ENCODE assay signal across 8 cellular contexts in the genomic region with DNA sequence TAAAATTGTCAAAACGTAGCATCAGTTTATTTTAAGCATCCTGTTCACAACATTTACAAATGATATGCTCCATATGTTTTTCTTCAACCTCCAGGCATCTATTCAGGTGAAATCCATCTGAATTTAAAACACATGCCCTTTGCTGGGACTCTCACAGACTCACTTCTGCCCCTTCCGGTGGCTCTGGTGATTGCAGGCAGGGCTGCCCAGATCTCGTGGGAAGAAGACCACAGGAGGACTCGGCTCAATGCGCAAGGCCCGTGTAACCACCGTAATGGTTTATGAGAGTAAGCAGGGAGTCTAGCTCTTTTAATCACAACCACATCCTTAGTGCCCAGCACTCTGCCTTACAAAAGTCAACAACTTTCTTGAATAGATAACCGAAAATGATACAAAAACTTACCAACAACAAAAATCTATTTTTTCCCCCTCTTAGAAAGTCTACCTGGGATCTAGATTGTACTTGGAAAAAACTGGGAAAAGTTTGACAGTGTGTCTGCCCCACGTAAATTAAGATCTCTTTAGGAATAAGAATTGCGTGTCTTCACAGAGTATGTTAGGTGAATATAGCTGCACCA.
DNase-seq lines count a peak whose midpoint lies in the region; ATAC-seq and TF ChIP-seq lines count a peak whose summit lies in the region.

No MANE protein-coding gene starts in this region.

- 65% methylated on average over 10 of the region's 10 CpGs for WGBS in hepatocyte (ENCODE audit: low lambda C conversion rate, missing lambda C conversion rate)

- H3K4me2 ChIP-seq in PC-9 (no peak overlapping the region), hepatocyte (no peak overlapping the region)

- DNase-seq in NCI-H510A treated with DMSO at 0.1 percent for 48 hours (lab: John Stamatoyannopoulos, UW) (peak; percentile 46), NCI-H510A (lab: John Stamatoyannopoulos, UW) (no peak), PC-9 (peak in 1 of 2 experiments; percentile 28), hepatocyte (ENCODE audit: low spot score) (peak; percentile 34)
- DNase-seq in activated naive CD4-positive, alpha-beta T cell treated with anti-CD3 and anti-CD28 coated beads, Interleukin-2, amount 50 U/mL, for 16 hours = peak; percentile 43
- DNase-seq in stimulated activated CD4-positive, alpha-beta T cell treated with anti-CD3 and anti-CD28 coated beads, Interleukin-1b, Interleukin-23, amount 100 ng/mL, for 48 hours = peak; percentile 39

- H2AFZ ChIP-seq in PC-9 (0 out of 2 replicates have a peak overlapping the region, but pooled peaks have one; percentile 1), hepatocyte (no peak overlapping the region)

- no peaks in the 10 kb centered on the region for H3K9me2 ChIP-seq in PC-9 (ENCODE audit: insufficient read depth)
- H3K9me2 ChIP-seq in hepatocyte (replicated peaks; ENCODE audit: insufficient read depth) = no peaks in the 10 kb centered on the region

- peak; percentile 80 for TF ChIP-seq CTCF in PC-9 (conservative IDR thresholded peaks at IDR 0.05)
- TF ChIP-seq CTCF in hepatocyte (IDR thresholded peaks at IDR 0.05; ENCODE audit: poor library complexity) = peak; percentile 49

- intact Hi-C loops in PC-9 (cut with micrococcal nuclease; ENCODE audit: unreplicated experiment) = no loop called here

- H3K36me3 ChIP-seq in PC-9 (ENCODE audit: low read depth) (no peaks in the 10 kb centered on the region), hepatocyte (replicated peaks; ENCODE audit: insufficient read depth, low read depth) (no peaks in the 10 kb centered on the region)

- H3F3A ChIP-seq in PC-9 (ENCODE audit: insufficient read depth, low read depth) = no peaks in the 10 kb centered on the region

- no peaks in the 10 kb centered on the region for H3K27me3 ChIP-seq in PC-9 (ENCODE audit: insufficient read depth, low read depth)
- no peaks in the 10 kb centered on the region for H3K27me3 ChIP-seq in hepatocyte

- ATAC-seq in HG02981 (IDR thresholded peaks at IDR 0.05; ENCODE audit: unreplicated experiment) (peak; percentile 71), HG02840 (IDR thresholded peaks at IDR 0.05; ENCODE audit: low FRiP score, unreplicated experiment) (no peak)

- BruUV-seq in PC-9 (replicated peaks; lab: Mats Ljungman, UMichigan) = no TSS peak

- H4K20me1 ChIP-seq in PC-9 (ENCODE audit: insufficient read depth) (no peaks in the 10 kb centered on the region), hepatocyte (ENCODE audit: insufficient read depth, poor library complexity, severe bottlenecking) (no peaks in the 10 kb centered on the region)

- H3K9me3 ChIP-seq in PC-9 (ENCODE audit: insufficient read depth, low read depth) (no peaks in the 10 kb centered on the region), hepatocyte (ENCODE audit: low read depth) (no peaks in the 10 kb centered on the region)

- H3K27ac ChIP-seq in PC-9 (no peak overlapping the region), hepatocyte (no peak overlapping the region)

- no peak overlapping the region for H3K4me3 ChIP-seq in PC-9
- no peak overlapping the region for H3K4me3 ChIP-seq in hepatocyte

- CTCF ChIA-PET in PC-9 (lab: Charles Lee) = interaction anchor here (0.6 kb wide), 1 partner anchor 15 kb away, joined by 4 read pairs; no protein-coding TSS in a partner anchor

- H3K4me1 ChIP-seq in PC-9 (replicated peaks; ENCODE audit: insufficient read depth) = no peaks in the 10 kb centered on the region
- H3K4me1 ChIP-seq in hepatocyte (ENCODE audit: insufficient read depth) = no peaks in the 10 kb centered on the region

- no peaks in the 10 kb centered on the region for H3K79me2 ChIP-seq in PC-9 (ENCODE audit: low read depth)
- H3K79me2 ChIP-seq in hepatocyte = no peaks in the 10 kb centered on the region

- POLR2A ChIA-PET in PC-9 (lab: Charles Lee; ENCODE audit: unreplicated experiment) = no interaction called here
